Comparison of ENCODE assay signal across 1 cellular context in genomic region chr17:48997827-48998556, GRCh38.
TF ChIP-seq lines count a peak whose summit lies in the region.

No MANE protein-coding gene starts in this region.

TF ChIP-seq in HepG2, 621 proteins besides CTCF, POLR2A, EP300 and RAD21 (continued from another document and continues in another):
- TF ChIP-seq ZNF646 (CRISPR knock-in tag; IDR thresholded peaks at IDR 0.05): no peak
- TF ChIP-seq ZNF724P (CRISPR knock-in tag; IDR thresholded peaks at IDR 0.05; ENCODE audit: borderline replicate concordance): no peak
- TF ChIP-seq AFF4 (CRISPR knock-in tag; IDR thresholded peaks at IDR 0.05): peak; percentile 72
- no peak for TF ChIP-seq NFATC3 (CRISPR knock-in tag; IDR thresholded peaks at IDR 0.05)
- TF ChIP-seq ZNF468 (CRISPR knock-in tag; IDR thresholded peaks at IDR 0.05): no peak
- TF ChIP-seq BRD4 (CRISPR knock-in tag; IDR thresholded peaks at IDR 0.05): peak; percentile 74
- no peak for TF ChIP-seq FLYWCH1 (CRISPR knock-in tag; IDR thresholded peaks at IDR 0.05)
- TF ChIP-seq ZHX2 (IDR thresholded peaks at IDR 0.05; ENCODE audit: low read depth): no peak
- TF ChIP-seq ZHX2 (CRISPR knock-in tag; IDR thresholded peaks at IDR 0.05; ENCODE audit: borderline replicate concordance): 0 out of 2 replicates have a peak, but pooled peaks have one; percentile 63
- no peak for TF ChIP-seq DMTF1 (CRISPR knock-in tag; IDR thresholded peaks at IDR 0.05)
- no peak; the same call in 1 of the 2 replicates for TF ChIP-seq ETV6 (CRISPR knock-in tag; conservative IDR thresholded peaks at IDR 0.05)
- no peak for TF ChIP-seq MYPOP (CRISPR knock-in tag; IDR thresholded peaks at IDR 0.05)
- TF ChIP-seq TRIM24 (CRISPR knock-in tag; IDR thresholded peaks at IDR 0.05): no peak
- peak; percentile 9; the same call in 1 of the 2 replicates for TF ChIP-seq ZNF766 (CRISPR knock-in tag; IDR thresholded peaks at IDR 0.05; ENCODE audit: borderline replicate concordance)
- no peak for TF ChIP-seq SALL2 (CRISPR knock-in tag; IDR thresholded peaks at IDR 0.05)
- no peak for TF ChIP-seq JARID2 (CRISPR knock-in tag; IDR thresholded peaks at IDR 0.05; ENCODE audit: insufficient replicate concordance)
- no peak for TF ChIP-seq FOXP1 (IDR thresholded peaks at IDR 0.05)
- TF ChIP-seq FOXP1 (CRISPR knock-in tag; IDR thresholded peaks at IDR 0.05): no peak
- peak; percentile 41; the same call in 1 of the 2 replicates for TF ChIP-seq ZNF574 (CRISPR knock-in tag; IDR thresholded peaks at IDR 0.05)
- TF ChIP-seq TSC22D2 (CRISPR knock-in tag; IDR thresholded peaks at IDR 0.05; ENCODE audit: borderline replicate concordance): 0 out of 2 replicates have a peak, but pooled peaks have one; percentile 9
- TF ChIP-seq SNAPC4 (CRISPR knock-in tag; IDR thresholded peaks at IDR 0.05): no peak
